ENCODE assay signal across 18 cellular contexts in the genomic region with DNA sequence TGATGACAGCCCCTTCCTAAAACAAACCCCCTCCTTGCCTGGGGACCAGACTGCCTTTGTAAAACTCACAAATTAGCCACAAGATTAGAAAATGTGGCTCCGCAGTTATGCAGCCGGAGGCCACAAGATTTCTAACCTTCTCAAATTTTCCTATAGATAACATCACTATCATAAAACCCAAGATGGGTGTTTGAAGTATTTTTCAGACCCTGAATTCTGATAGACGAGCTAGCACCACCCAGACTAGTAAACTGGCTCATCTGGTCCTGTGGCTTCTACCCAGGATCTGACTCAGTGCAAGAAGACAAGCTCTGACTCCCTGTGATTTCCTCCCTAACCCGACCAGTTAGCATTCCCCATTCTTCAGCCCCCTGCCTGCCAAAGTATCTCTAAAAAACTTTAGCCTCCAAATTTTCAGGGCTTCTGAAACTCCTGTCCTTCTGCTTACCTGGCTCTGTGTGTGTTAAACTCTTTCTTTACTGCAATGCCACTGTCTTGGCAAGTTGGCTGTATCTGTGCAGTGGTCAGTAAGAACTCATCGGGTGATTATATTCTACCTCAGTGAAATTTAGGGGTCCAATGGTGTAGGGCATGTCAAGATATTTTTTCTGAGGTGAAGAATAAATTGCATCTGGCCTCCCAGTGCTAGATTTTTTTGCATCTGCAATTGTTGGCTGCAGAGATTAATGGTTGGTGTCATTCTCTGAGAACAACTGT.
A peak's percentile ranks its signal among the peaks of the same experiment; 100 is the strongest.
DNase-seq lines count a peak whose midpoint lies in the region; ATAC-seq and TF ChIP-seq lines count a peak whose summit lies in the region.
"Had no signal": no experiment of that assay in that cellular context is flagged by ENCODE, and none has a peak within 500 bp of the region (broad histone marks: within the 10 kb centered on the region; RNA-seq: fewer than 3 reads in every experiment).

No MANE protein-coding gene starts in this region.

- H3K4me1 ChIP-seq in DND-41 (ENCODE audit: insufficient read depth, low read length): peaks cover 29% of the 10 kb centered on the region
- H3K4me1 ChIP-seq: adrenal gland, tibial nerve had no signal

- peaks cover 13% of the 10 kb centered on the region for H3K9me3 Mint-ChIP-seq in activated CD8-positive, alpha-beta T cell treated with anti-CD3 and anti-CD28 coated beads for 36 hours
- peaks cover 0 to 8% (median 4%) of the 10 kb centered on the region in 6 donors for H3K9me3 Mint-ChIP-seq in immature natural killer cell

- H3K36me3 ChIP-seq in DND-41 (ENCODE audit: insufficient read depth, low read length): no peaks in the 10 kb centered on the region
- H3K36me3 ChIP-seq: adrenal gland, tibial nerve had no signal

- H3K27ac Mint-ChIP-seq in activated CD8-positive, alpha-beta T cell treated with anti-CD3 and anti-CD28 coated beads for 36 hours: no peak overlapping the region
- peak overlapping the region; percentile 89 to 97 (median 93) for H3K27ac Mint-ChIP-seq in immature natural killer cell
- H3K27ac Mint-ChIP-seq: endodermal cell had no signal

- H3K79me2 ChIP-seq in DND-41 (ENCODE audit: insufficient read depth, low read length): no peaks in the 10 kb centered on the region

- H4K20me1 ChIP-seq in DND-41 (ENCODE audit: insufficient read depth, low read length): no peaks in the 10 kb centered on the region

- H3K4me2 ChIP-seq in DND-41 (ENCODE audit: insufficient read depth, low read length): no peak overlapping the region

- no peaks in the 10 kb centered on the region for H3K27me3 Mint-ChIP-seq in activated CD8-positive, alpha-beta T cell treated with anti-CD3 and anti-CD28 coated beads for 36 hours
- H3K27me3 Mint-ChIP-seq in immature natural killer cell (ENCODE audit: low read depth in 3 of 3): peaks cover 0 to 9% (median 3%) of the 10 kb centered on the region in 3 donors

- no peaks in the 10 kb centered on the region for H3K27me3 ChIP-seq in DND-41 (ENCODE audit: insufficient read depth, low read length, poor library complexity)
- H3K27me3 ChIP-seq: adrenal gland, tibial nerve had no signal

- H3K9ac ChIP-seq in DND-41 (ENCODE audit: low read depth, low read length): no peak overlapping the region; the same call in 1 of the 2 replicates

- H2AFZ ChIP-seq in DND-41 (ENCODE audit: low read depth, low read length): peak overlapping the region; percentile 23; the same call in 1 of the 2 replicates

- intact Hi-C loops in activated CD8-positive, alpha-beta T cell treated with anti-CD3 and anti-CD28 coated beads for 36 hours (cut with micrococcal nuclease): no loop called here

- peak; percentile 84 for ATAC-seq in DND-41 (ENCODE audit: insufficient read depth, low read depth)
- peak; percentile 96 for ATAC-seq in activated CD8-positive, alpha-beta T cell treated with anti-CD3 and anti-CD28 coated beads for 36 hours
- ATAC-seq in GM18498 (IDR thresholded peaks at IDR 0.05; ENCODE audit: unreplicated experiment): no peak
- ATAC-seq: Panc1, right cardiac atrium had no signal

- DNase-seq in NCI-H748 (lab: John Stamatoyannopoulos, UW; ENCODE audit: unreplicated experiment) (peak; percentile 30), NCI-H748 treated with DMSO at 0.1 percent for 48 hours (lab: John Stamatoyannopoulos, UW) (no peak), DND-41 (peak; percentile 33), immature natural killer cell (peak; percentile 68 to 74 (median 69)), HEK293T (ENCODE audit: extremely low spot score) (no peak), inferior parietal cortex (ENCODE audit: extremely low spot score) (no peak)
- peak; percentile 54 for DNase-seq in activated CD8-positive, alpha-beta T cell treated with anti-CD3 and anti-CD28 coated beads for 36 hours
- DNase-seq: 8988T, adrenal gland, cerebellar nuclear complex, endodermal cell, H7, NCI-H187, NCI-H524 treated with DMSO at 0.1 percent for 48 hours, right cardiac atrium had no signal

- CTCF ChIA-PET in activated CD8-positive, alpha-beta T cell treated with anti-CD3 and anti-CD28 coated beads for 36 hours (lab: Charles Lee): interaction anchor here (0.9 to 3.1 kb wide), 4 partner anchors 16 to 30 kb away, joined by 3 to 15 read pairs (median 5); no protein-coding TSS in a partner anchor
- CTCF ChIA-PET in HEK293T (lab: Yijun Ruan, JAX): no interaction called here

- no peak overlapping the region for H3K4me3 ChIP-seq in DND-41 (ENCODE audit: low read depth in 1 of 2, low read length in 2 of 2)
- H3K4me3 ChIP-seq: adrenal gland, tibial nerve had no signal

- peak overlapping the region; percentile 76 for H3K27ac ChIP-seq in DND-41 (ENCODE audit: low read length)
- H3K27ac ChIP-seq: adrenal gland, tibial nerve had no signal

- H3K36me3 Mint-ChIP-seq in activated CD8-positive, alpha-beta T cell treated with anti-CD3 and anti-CD28 coated beads for 36 hours (ENCODE audit: low read depth): peaks cover 5% of the 10 kb centered on the region
- peaks cover 11 to 25% (median 21%) of the 10 kb centered on the region in 3 donors for H3K36me3 Mint-ChIP-seq in immature natural killer cell

- no peak overlapping the region for H3K4me3 Mint-ChIP-seq in activated CD8-positive, alpha-beta T cell treated with anti-CD3 and anti-CD28 coated beads for 36 hours
- H3K4me3 Mint-ChIP-seq in immature natural killer cell: peak overlapping the region; percentile 68 to 75 (median 73)
- H3K4me3 Mint-ChIP-seq: endodermal cell had no signal

- TF ChIP-seq CTCF in DND-41 (IDR thresholded peaks at IDR 0.05; ENCODE audit: borderline replicate concordance, extremely low read depth, low read length, poor library complexity, severe bottlenecking): no peak
- no peak for TF ChIP-seq CTCF in activated CD8-positive, alpha-beta T cell treated with anti-CD3 and anti-CD28 coated beads for 36 hours (IDR thresholded peaks at IDR 0.05)

- peaks cover 18% of the 10 kb centered on the region for H3K4me1 Mint-ChIP-seq in activated CD8-positive, alpha-beta T cell treated with anti-CD3 and anti-CD28 coated beads for 36 hours (ENCODE audit: low read depth)
- H3K4me1 Mint-ChIP-seq in immature natural killer cell: peaks cover 71 to 92% of the 10 kb centered on the region in 2 donors
- H3K4me1 Mint-ChIP-seq: endodermal cell had no signal

- peaks cover 16% of the 10 kb centered on the region for H3K9me3 ChIP-seq in DND-41 (ENCODE audit: insufficient read depth, low read length, severe bottlenecking)
- H3K9me3 ChIP-seq: adrenal gland had no signal

- POLR2A ChIA-PET in activated CD8-positive, alpha-beta T cell treated with anti-CD3 and anti-CD28 coated beads for 36 hours (lab: Charles Lee): interaction anchor here (0.6 to 1.5 kb wide), 2 partner anchors 104 to 496 kb away, joined by 3 read pairs; no protein-coding TSS in a partner anchor
- POLR2A ChIA-PET in HEK293T (lab: Yijun Ruan, JAX): no interaction called here

TF ChIP-seq in HEK293T, 16 proteins besides CTCF, POLR2A, EP300 and RAD21:
- TF ChIP-seq L3MBTL2 (conservative IDR thresholded peaks at IDR 0.05) (no peak), TARDBP (IDR thresholded peaks at IDR 0.05) (no peak), ARNT (IDR thresholded peaks at IDR 0.05) (no peak), NFRKB (IDR thresholded peaks at IDR 0.05) (no peak), FOXA1 (IDR thresholded peaks at IDR 0.05) (no peak), SUZ12 (IDR thresholded peaks at IDR 0.05) (no peak), HDGF (IDR thresholded peaks at IDR 0.05; ENCODE audit: borderline replicate concordance) (no peak), FOXM1 (IDR thresholded peaks at IDR 0.05; ENCODE audit: borderline replicate concordance) (no peak), BHLHE40 (IDR thresholded peaks at IDR 0.05; ENCODE audit: borderline replicate concordance) (no peak), SP1 (IDR thresholded peaks at IDR 0.05) (no peak), ZNF384 (IDR thresholded peaks at IDR 0.05) (no peak), FOXK2 (IDR thresholded peaks at IDR 0.05) (no peak), LEF1 (IDR thresholded peaks at IDR 0.05; ENCODE audit: borderline replicate concordance) (no peak), CTBP1 (IDR thresholded peaks at IDR 0.05; ENCODE audit: borderline replicate concordance) (no peak), ELF4 (IDR thresholded peaks at IDR 0.05) (no peak)
- TF ChIP-seq, protein P1, sequence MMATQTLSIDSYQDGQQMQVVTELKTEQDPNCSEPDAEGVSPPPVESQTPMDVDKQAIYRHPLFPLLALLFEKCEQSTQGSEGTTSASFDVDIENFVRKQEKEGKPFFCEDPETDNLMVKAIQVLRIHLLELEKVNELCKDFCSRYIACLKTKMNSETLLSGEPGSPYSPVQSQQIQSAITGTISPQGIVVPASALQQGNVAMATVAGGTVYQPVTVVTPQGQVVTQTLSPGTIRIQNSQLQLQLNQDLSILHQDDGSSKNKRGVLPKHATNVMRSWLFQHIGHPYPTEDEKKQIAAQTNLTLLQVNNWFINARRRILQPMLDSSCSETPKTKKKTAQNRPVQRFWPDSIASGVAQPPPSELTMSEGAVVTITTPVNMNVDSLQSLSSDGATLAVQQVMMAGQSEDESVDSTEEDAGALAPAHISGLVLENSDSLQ (IDR thresholded peaks at IDR 0.05): no peak

Comparison
In these comparisons a context has a peak if more than half of its experiments do, and no peak if none do; other contexts are left out.
1. DNase-seq: peak in NCI-H748 (single experiment), DND-41 (single experiment), activated CD8-positive, alpha-beta T cell treated with anti-CD3 and anti-CD28 coated beads for 36 hours (single experiment) and immature natural killer cell (3 of 3); none in NCI-H748 treated with DMSO at 0.1 percent for 48 hours (single experiment), HEK293T (single experiment) and inferior parietal cortex (single experiment).